In genomic region chr2:147888665-147889064, GRCh38 we compare ENCODE assay signal across 1 cellular context.
TF ChIP-seq lines count a peak whose summit lies in the region.

No MANE protein-coding gene starts in this region.

TF ChIP-seq in HEK293, 187 proteins besides CTCF, POLR2A, EP300 and RAD21 (continued from another document):
- TF ChIP-seq ZBTB49 (tag by site-specific recombination; IDR thresholded peaks at IDR 0.05; ENCODE audit: low read depth): no peak
- TF ChIP-seq, protein P1, sequence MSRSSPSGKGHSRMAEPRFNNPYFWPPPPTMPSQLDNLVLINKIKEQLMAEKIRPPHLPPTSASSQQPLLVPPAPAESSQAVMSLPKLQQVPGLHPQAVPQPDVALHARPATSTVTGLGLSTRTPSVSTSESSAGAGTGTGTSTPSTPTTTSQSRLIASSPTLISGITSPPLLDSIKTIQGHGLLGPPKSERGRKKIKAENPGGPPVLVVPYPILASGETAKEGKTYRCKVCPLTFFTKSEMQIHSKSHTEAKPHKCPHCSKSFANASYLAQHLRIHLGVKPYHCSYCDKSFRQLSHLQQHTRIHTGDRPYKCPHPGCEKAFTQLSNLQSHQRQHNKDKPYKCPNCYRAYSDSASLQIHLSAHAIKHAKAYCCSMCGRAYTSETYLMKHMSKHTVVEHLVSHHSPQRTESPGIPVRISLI (tag by site-specific recombination; IDR thresholded peaks at IDR 0.05): 0 out of 2 replicates have a peak, but pooled peaks have one; percentile 17
